Comparison of ENCODE assay signal across 18 cellular contexts in genomic region chr2:12296915-12297314, GRCh38.
"Had no signal": no experiment of that assay in that cellular context is flagged by ENCODE, and none has a peak within 500 bp of the region (broad histone marks: within the 10 kb centered on the region; RNA-seq: fewer than 3 reads in every experiment).

No MANE protein-coding gene starts in this region.

- H3K4me1 ChIP-seq: tibial nerve had no signal

- H3K4me3 ChIP-seq: tibial nerve had no signal

- ATAC-seq: activated CD4-positive, alpha-beta T cell treated with anti-CD3 and anti-CD28 coated beads for 36 hours; foreskin keratinocyte; natural killer cell treated with Interleukin-12 subunit alpha and Interleukin-12 subunit beta and Interleukin-15 and Interleukin-18, amount 100 ng/mL, for 72 hours; right cardiac atrium had no signal

- H3K27ac ChIP-seq: foreskin keratinocyte, tibial nerve had no signal

- H3K9me3 Mint-ChIP-seq: activated CD4-positive, alpha-beta memory T cell treated with anti-CD3 and anti-CD28 coated beads for 36 hours; dendritic cell treated with granulocyte-macrophage colony-stimulating factor and Interleukin-4, amounts not matched to agents 40 ng/mL and 50 ng/mL, for 4 days had no signal

- H3K27me3 ChIP-seq: tibial nerve had no signal

- H3K27ac Mint-ChIP-seq: activated CD4-positive, alpha-beta memory T cell treated with anti-CD3 and anti-CD28 coated beads for 36 hours; activated CD4-positive, alpha-beta T cell treated with anti-CD3 and anti-CD28 coated beads for 36 hours; activated naive CD8-positive, alpha-beta T cell treated with anti-CD3 and anti-CD28 coated beads for 36 hours; dendritic cell treated with granulocyte-macrophage colony-stimulating factor and Interleukin-4, amounts not matched to agents 40 ng/mL and 50 ng/mL, for 4 days; natural killer cell treated with Interleukin-12 subunit alpha and Interleukin-12 subunit beta and Interleukin-15 and Interleukin-18, amount 100 ng/mL, for 72 hours had no signal

- H3K4me3 Mint-ChIP-seq: activated CD4-positive, alpha-beta memory T cell treated with anti-CD3 and anti-CD28 coated beads for 36 hours; activated CD4-positive, alpha-beta T cell treated with anti-CD3 and anti-CD28 coated beads for 36 hours; activated naive CD8-positive, alpha-beta T cell treated with anti-CD3 and anti-CD28 coated beads for 36 hours; dendritic cell treated with granulocyte-macrophage colony-stimulating factor and Interleukin-4, amounts not matched to agents 40 ng/mL and 50 ng/mL, for 4 days; natural killer cell treated with Interleukin-12 subunit alpha and Interleukin-12 subunit beta and Interleukin-15 and Interleukin-18, amount 100 ng/mL, for 72 hours had no signal

- DNase-seq: activated CD4-positive, alpha-beta memory T cell treated with anti-CD3 and anti-CD28 coated beads for 36 hours; activated CD4-positive, alpha-beta T cell treated with anti-CD3 and anti-CD28 coated beads for 36 hours; activated effector memory CD4-positive, alpha-beta T cell treated with anti-CD3 and anti-CD28 coated beads, Interleukin-2, amount 50 U/mL, for 16 hours; activated naive CD8-positive, alpha-beta T cell treated with anti-CD3 and anti-CD28 coated beads for 36 hours; activated T-cell treated with anti-CD3 and anti-CD28 coated beads, Interleukin-2, amount 50 U/mL, for 48 hours; aorta; effector memory CD4-positive, alpha-beta T cell; foreskin keratinocyte; glutamatergic neuron; kidney glomerular epithelial cell; occipital lobe; right cardiac atrium; small intestine; stimulated activated CD4-positive, alpha-beta T cell treated with anti-CD3 and anti-CD28 coated beads, Interleukin-4, amount 100 ng/mL, for 24 hours; stimulated activated naive CD4-positive, alpha-beta T cell had no signal

- H3K36me3 ChIP-seq: tibial nerve had no signal
